Comparison of ENCODE assay signal across 35 cellular contexts in genomic region chr6:133799043-133799442, GRCh38.
"Had no signal": no experiment of that assay in that cellular context is flagged by ENCODE, and none has a peak within 500 bp of the region (broad histone marks: within the 10 kb centered on the region; RNA-seq: fewer than 3 reads in every experiment).

No MANE protein-coding gene starts in this region.

- H3K4me1 Mint-ChIP-seq: activated B cell treated with CpG ODN at 0.5 μM for 24 hours; activated T-helper 17 cell treated with anti-CD3 and anti-CD28 coated beads, Interleukin-2, amount 50 U/mL, for 72 hours; brain; T-cell had no signal

- H3K36me3 Mint-ChIP-seq: activated naive CD8-positive, alpha-beta T cell; brain; T-cell had no signal

- H3K4me1 ChIP-seq: adrenal gland, breast epithelium, esophagus muscularis mucosa, gastroesophageal sphincter, heart right ventricle had no signal

- ATAC-seq: activated CD4-positive, CD25-positive, alpha-beta regulatory T cell treated with anti-CD3 and anti-CD28 coated beads, Interleukin-2, amount 50 U/mL, for 24 hours; activated CD8-positive, alpha-beta T cell treated with anti-CD3 and anti-CD28 coated beads for 36 hours; activated T-cell treated with anti-CD3 and anti-CD28 coated beads, Interleukin-2, amount 50 U/mL, for 4 hours; activated T-helper 17 cell treated with anti-CD3 and anti-CD28 coated beads, Interleukin-2, amount 50 U/mL, for 72 hours; effector memory CD8-positive, alpha-beta T cell; gastroesophageal sphincter; heart right ventricle; T-cell had no signal

- H3K4me3 Mint-ChIP-seq: activated B cell treated with CpG ODN at 0.5 μM for 24 hours; activated CD8-positive, alpha-beta T cell treated with anti-CD3 and anti-CD28 coated beads for 36 hours; activated naive CD8-positive, alpha-beta T cell; activated T-cell treated with anti-CD3 and anti-CD28 coated beads, Interleukin-2, amount 50 U/mL, for 4 hours; activated T-helper 17 cell treated with anti-CD3 and anti-CD28 coated beads, Interleukin-2, amount 50 U/mL, for 72 hours; brain; effector memory CD8-positive, alpha-beta T cell; T-cell; T-helper 1 cell treated with Interleukin-12 subunit alpha and Interleukin-12 subunit beta and Interleukin-4 antibody, amounts not matched to agents 30 μg/mL and 1 μg/mL, for 36 hours had no signal

- H3K9me3 Mint-ChIP-seq: activated CD8-positive, alpha-beta T cell treated with anti-CD3 and anti-CD28 coated beads for 36 hours; activated T-cell treated with anti-CD3 and anti-CD28 coated beads, Interleukin-2, amount 50 U/mL, for 4 hours; effector memory CD8-positive, alpha-beta T cell; T-helper 1 cell treated with Interleukin-12 subunit alpha and Interleukin-12 subunit beta and Interleukin-4 antibody, amounts not matched to agents 30 μg/mL and 1 μg/mL, for 36 hours had no signal

- H3K36me3 ChIP-seq: adrenal gland, breast epithelium, cardiac muscle cell, esophagus muscularis mucosa, gastroesophageal sphincter, heart right ventricle, WERI-Rb-1 had no signal

- H3K27ac Mint-ChIP-seq: activated B cell treated with CpG ODN at 0.5 μM for 24 hours; activated CD8-positive, alpha-beta T cell treated with anti-CD3 and anti-CD28 coated beads for 36 hours; activated naive CD8-positive, alpha-beta T cell; activated T-helper 17 cell treated with anti-CD3 and anti-CD28 coated beads, Interleukin-2, amount 50 U/mL, for 72 hours; brain; effector memory CD8-positive, alpha-beta T cell; T-helper 1 cell treated with Interleukin-12 subunit alpha and Interleukin-12 subunit beta and Interleukin-4 antibody, amounts not matched to agents 30 μg/mL and 1 μg/mL, for 36 hours had no signal

- H3K27ac ChIP-seq: adrenal gland, breast epithelium, cardiac muscle cell, esophagus muscularis mucosa, gastroesophageal sphincter, heart right ventricle, WERI-Rb-1 had no signal

- H3K9me3 ChIP-seq: adrenal gland had no signal

- H3K27me3 ChIP-seq: adrenal gland, breast epithelium, cardiac muscle cell, esophagus muscularis mucosa, gastroesophageal sphincter, heart right ventricle had no signal

- DNase-seq: activated B cell treated with CpG ODN at 0.5 μM for 24 hours; activated CD4-positive, alpha-beta T cell treated with anti-CD3 and anti-CD28 coated beads for 48 hours; activated CD4-positive, alpha-beta T cell treated with anti-CD3 and anti-CD28 coated beads, Interleukin-2, amount 50 U/mL, for 1 hour; activated CD4-positive, alpha-beta T cell treated with anti-CD3 and anti-CD28 coated beads, Interleukin-2, amount 50 U/mL, for 48 hours; activated CD8-positive, alpha-beta memory T cell treated with anti-CD3 and anti-CD28 coated beads for 24 hours; activated CD8-positive, alpha-beta T cell treated with anti-CD3 and anti-CD28 coated beads for 36 hours; activated effector memory CD4-positive, alpha-beta T cell treated with Interleukin-2 at 50 U/mL for 16 hours; activated gamma-delta T cell treated with Interleukin-2 at 50 U/mL for 16 hours; activated naive CD4-positive, alpha-beta T cell treated with anti-CD3 and anti-CD28 coated beads, Interleukin-2, amount 50 U/mL, for 16 hours; activated naive CD4-positive, alpha-beta T cell treated with Interleukin-2 at 50 U/mL for 16 hours; activated T-cell treated with anti-CD3 and anti-CD28 coated beads, Interleukin-2, amount 50 U/mL, for 4 hours; adrenal gland; amygdala; aorta; central memory CD4-positive, alpha-beta T cell; cerebellar nuclear complex; dermis blood vessel endothelial cell; effector CD4-positive, alpha-beta T cell; effector memory CD8-positive, alpha-beta T cell; erythroblast; foreskin melanocyte; heart right ventricle; SW 1271; T-cell; T-helper 9 cell; WERI-Rb-1 had no signal

- H3K27me3 Mint-ChIP-seq: brain had no signal

- H3K4me3 ChIP-seq: adrenal gland, breast epithelium, cardiac muscle cell, esophagus muscularis mucosa, gastroesophageal sphincter, heart right ventricle had no signal
